15 cellular contexts compared by ENCODE assay signal in genomic region chr4:168654206-168655174, GRCh38.
DNase-seq lines count a peak whose midpoint lies in the region; ATAC-seq, FAIRE-seq and TF ChIP-seq lines count a peak whose summit lies in the region.
"Had no signal": no experiment of that assay in that cellular context is flagged by ENCODE, and none has a peak within 500 bp of the region (broad histone marks: within the 10 kb centered on the region; RNA-seq: fewer than 3 reads in every experiment).

No MANE protein-coding gene starts in this region.

- no peak for FAIRE-seq in small intestine (lab: Jason Lieb, UNC)
- FAIRE-seq: HTR-8/SVneo, TTC549 had no signal

- peaks cover 45% of the 10 kb centered on the region for H3K27me3 ChIP-seq in OCI-LY3 (ENCODE audit: low read depth, low read length)
- H3K27me3 ChIP-seq in foreskin keratinocyte = no peaks in the 10 kb centered on the region
- no peaks in the 10 kb centered on the region for H3K27me3 ChIP-seq in small intestine (ENCODE audit: control insufficient read depth in 2 of 2, insufficient read depth in 2 of 2, low read length in 2 of 2)
- H3K27me3 ChIP-seq in sigmoid colon = no peaks in the 10 kb centered on the region

- peak; percentile 83 for ATAC-seq in foreskin keratinocyte
- no peak for ATAC-seq in left cardiac atrium
- ATAC-seq: natural killer cell had no signal

- no peaks in the 10 kb centered on the region for H3K9me3 Mint-ChIP-seq in activated T-helper 2 cell treated with anti-CD3 and anti-CD28 coated beads, Interferon-gamma antibody, Interleukin-2, Interleukin-4, amounts not matched to agents 10 μg/mL and 5 μg/mL and 100 μg/mL, durations not matched to agents 14 hours and 24 hours and 36 hours
- H3K9me3 Mint-ChIP-seq: natural killer cell had no signal

- H3K27ac Mint-ChIP-seq in activated T-helper 2 cell treated with anti-CD3 and anti-CD28 coated beads, Interferon-gamma antibody, Interleukin-2, Interleukin-4, amounts not matched to agents 10 μg/mL and 5 μg/mL and 100 μg/mL, durations not matched to agents 14 hours and 24 hours and 36 hours = no peak overlapping the region
- H3K27ac Mint-ChIP-seq: natural killer cell had no signal

- peak in 1 of 2 donors; percentile 42 for TF ChIP-seq POLR2A in sigmoid colon (IDR thresholded peaks at IDR 0.05)

- H4K20me1 ChIP-seq in OCI-LY3 (ENCODE audit: insufficient read depth, low read length) = no peaks in the 10 kb centered on the region

- TF ChIP-seq CTCF in OCI-LY3 (IDR thresholded peaks at IDR 0.05; ENCODE audit: low read depth, low read length) (no peak), foreskin keratinocyte (conservative IDR thresholded peaks at IDR 0.05) (no peak), sigmoid colon (IDR thresholded peaks at IDR 0.05) (no peak)

- H3K27ac ChIP-seq in OCI-LY3 (ENCODE audit: low read length) (no peak overlapping the region), foreskin keratinocyte (peak overlapping the region; percentile 37), small intestine (ENCODE audit: low read depth in 1 of 2, low read length in 1 of 2) (no peak overlapping the region), sigmoid colon (no peak overlapping the region)
- H3K27ac ChIP-seq: C4-2B had no signal

- H2AFZ ChIP-seq in OCI-LY3 (ENCODE audit: low read depth, low read length) = no peak overlapping the region

- H3K36me3 ChIP-seq in OCI-LY3 (replicated peaks; ENCODE audit: low read depth, low read length) (no peaks in the 10 kb centered on the region), small intestine (ENCODE audit: control insufficient read depth in 2 of 2, insufficient read depth in 2 of 2, low read length in 2 of 2) (no peaks in the 10 kb centered on the region), sigmoid colon (no peaks in the 10 kb centered on the region)

- H3K4me1 ChIP-seq in OCI-LY3 (ENCODE audit: low read length) (no peaks in the 10 kb centered on the region), foreskin keratinocyte (peaks cover 26% of the 10 kb centered on the region), small intestine (ENCODE audit: control insufficient read depth in 2 of 2, insufficient read depth in 1 of 2, low read depth in 1 of 2, low read length in 1 of 2) (no peaks in the 10 kb centered on the region), sigmoid colon (peaks cover 0 to 5% (median 2%) of the 10 kb centered on the region in 4 donors)

- intact Hi-C loops in sigmoid colon (cut with DNase I) (no loop called here), left cardiac atrium (cut with DNase I) (no loop called here)
- intact Hi-C loops in activated T-helper 2 cell treated with anti-CD3 and anti-CD28 coated beads, Interferon-gamma antibody, Interleukin-2, Interleukin-4, amounts not matched to agents 10 μg/mL and 5 μg/mL and 100 μg/mL, durations not matched to agents 14 hours and 24 hours and 36 hours (cut with micrococcal nuclease) = no loop called here

- no peak overlapping the region for H3K4me3 Mint-ChIP-seq in activated T-helper 2 cell treated with anti-CD3 and anti-CD28 coated beads, Interferon-gamma antibody, Interleukin-2, Interleukin-4, amounts not matched to agents 10 μg/mL and 5 μg/mL and 100 μg/mL, durations not matched to agents 14 hours and 24 hours and 36 hours (ENCODE audit: low read depth)
- H3K4me3 Mint-ChIP-seq: natural killer cell had no signal

- WGBS in small intestine, 3 donors = 32 to 62% (median 38%) methylated on average over 3 of the region's 3 CpGs
- WGBS in sigmoid colon, 2 donors = 23 to 62% methylated on average over 3 of the region's 3 CpGs

- H3K4me2 ChIP-seq in OCI-LY3 (ENCODE audit: low read length) = peak overlapping the region; percentile 18; the same call in 1 of the 2 replicates

- DNase-seq in NCI-H1048 (lab: John Stamatoyannopoulos, UW) (peak; percentile 69), foreskin keratinocyte (peak; percentile 49 to 72), small intestine (peak; percentile 78), sigmoid colon (no peak), left cardiac atrium (no peak), UCSD-AML1 (lab: John Stamatoyannopoulos, UW; ENCODE audit: unreplicated experiment) (no peak)
- DNase-seq in activated T-helper 2 cell treated with anti-CD3 and anti-CD28 coated beads, Interferon-gamma antibody, Interleukin-2, Interleukin-4, amounts not matched to agents 10 μg/mL and 5 μg/mL and 100 μg/mL, durations not matched to agents 14 hours and 24 hours and 36 hours (ENCODE audit: low spot score) = no peak
- DNase-seq: activated T-cell treated with anti-CD3 and anti-CD28 coated beads for 4 hours, anterior cingulate cortex, natural killer cell, SHP77 treated with DMSO at 0.1 percent for 48 hours had no signal

- no peaks in the 10 kb centered on the region for H3K4me1 Mint-ChIP-seq in activated T-helper 2 cell treated with anti-CD3 and anti-CD28 coated beads, Interferon-gamma antibody, Interleukin-2, Interleukin-4, amounts not matched to agents 10 μg/mL and 5 μg/mL and 100 μg/mL, durations not matched to agents 14 hours and 24 hours and 36 hours (ENCODE audit: low read depth)

- H3K9me3 ChIP-seq in OCI-LY3 (ENCODE audit: insufficient read depth, low read length) (no peaks in the 10 kb centered on the region), small intestine (ENCODE audit: control insufficient read depth, low read depth) (no peaks in the 10 kb centered on the region), sigmoid colon (no peaks in the 10 kb centered on the region)

- H3K4me3 ChIP-seq in OCI-LY3 (ENCODE audit: low read length) = no peak overlapping the region
- H3K4me3 ChIP-seq in small intestine (ENCODE audit: low read depth in 1 of 2, low read length in 2 of 2) = peak overlapping the region in 1 of 2 donors; percentile 38
- no peak overlapping the region for H3K4me3 ChIP-seq in sigmoid colon

- H3K36me3 Mint-ChIP-seq in activated T-helper 2 cell treated with anti-CD3 and anti-CD28 coated beads, Interferon-gamma antibody, Interleukin-2, Interleukin-4, amounts not matched to agents 10 μg/mL and 5 μg/mL and 100 μg/mL, durations not matched to agents 14 hours and 24 hours and 36 hours (ENCODE audit: low read depth) = no peaks in the 10 kb centered on the region
- H3K36me3 Mint-ChIP-seq: natural killer cell had no signal

- TF ChIP-seq EP300 in sigmoid colon (IDR thresholded peaks at IDR 0.05) = no peak

- no peak overlapping the region for H3K9ac ChIP-seq in OCI-LY3 (ENCODE audit: low read length)

- H3K27me3 Mint-ChIP-seq in activated T-helper 2 cell treated with anti-CD3 and anti-CD28 coated beads, Interferon-gamma antibody, Interleukin-2, Interleukin-4, amounts not matched to agents 10 μg/mL and 5 μg/mL and 100 μg/mL, durations not matched to agents 14 hours and 24 hours and 36 hours (ENCODE audit: low read depth) = peaks cover 29% of the 10 kb centered on the region

- no peaks in the 10 kb centered on the region for H3K79me2 ChIP-seq in OCI-LY3 (ENCODE audit: low read length)

Comparison
In these comparisons a context has a peak if more than half of its experiments do, and no peak if none do; other contexts are left out.
1. DNase-seq: peak in NCI-H1048 (single experiment), foreskin keratinocyte (2 of 2) and small intestine (single experiment); none in sigmoid colon (single experiment), left cardiac atrium (single experiment), activated T-helper 2 cell treated with anti-CD3 and anti-CD28 coated beads, Interferon-gamma antibody, Interleukin-2, Interleukin-4, amounts not matched to agents 10 μg/mL and 5 μg/mL and 100 μg/mL, durations not matched to agents 14 hours and 24 hours and 36 hours (single experiment) and UCSD-AML1 (single experiment).